In the genomic region with DNA sequence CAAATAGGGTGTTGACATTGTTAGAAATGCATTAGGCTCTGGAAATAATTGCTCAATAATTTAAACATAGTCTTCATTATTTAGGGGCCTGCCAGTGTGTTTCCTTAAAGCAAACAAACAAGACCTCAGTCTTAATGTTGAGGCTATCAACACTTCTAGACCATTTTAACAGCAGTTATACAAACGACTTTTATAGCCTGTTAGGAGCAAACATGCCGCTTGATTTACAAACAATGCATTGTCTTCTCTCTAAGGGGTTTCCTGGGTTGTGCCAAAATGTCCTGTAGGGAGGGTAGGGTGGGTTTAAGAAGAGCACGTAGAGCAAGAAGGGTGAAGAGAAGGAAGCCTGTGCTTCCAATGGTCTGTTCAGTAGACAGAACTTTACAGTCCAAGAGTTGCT, we compare ENCODE assay signal across 22 cellular contexts.
"Had no signal": no experiment of that assay in that cellular context is flagged by ENCODE, and none has a peak within 500 bp of the region (broad histone marks: within the 10 kb centered on the region; RNA-seq: fewer than 3 reads in every experiment).

No MANE protein-coding gene starts in this region.

- H3K9ac ChIP-seq: neural progenitor cell had no signal

- H3K27me3 ChIP-seq: neural progenitor cell, pancreas, right atrium auricular region, right lobe of liver, sigmoid colon, stomach, tibial artery, transverse colon, upper lobe of right lung, uterus had no signal

- H3K4me1 ChIP-seq: pancreas, prostate gland, right atrium auricular region, right lobe of liver, sigmoid colon, stomach, tibial artery, upper lobe of right lung, uterus had no signal

- H3K4me3 ChIP-seq: neural progenitor cell, pancreas, prostate gland, right atrium auricular region, right lobe of liver, sigmoid colon, stomach, tibial artery, transverse colon, upper lobe of right lung, uterus had no signal

- DNase-seq: naive thymus-derived CD4-positive, alpha-beta T cell; natural killer cell; occipital lobe; pancreas; retina; right lobe of liver; sigmoid colon; small intestine; stimulated activated CD4-positive, alpha-beta T cell treated with anti-CD3 and anti-CD28 coated beads, Interleukin-15, amount 100 ng/mL, for 24 hours; stimulated activated CD4-positive, alpha-beta T cell treated with anti-CD3 and anti-CD28 coated beads, Interleukin-2, amount 100 ng/mL, for 24 hours; stimulated activated CD4-positive, alpha-beta T cell treated with anti-CD3 and anti-CD28 coated beads, Interleukin-2, amount 100 ng/mL, for 48 hours; stimulated activated CD4-positive, alpha-beta T cell treated with anti-CD3 and anti-CD28 coated beads, Interleukin-4, amount 100 ng/mL, for 24 hours; stimulated activated naive B cell treated with anti-CD40 and anti-IgM and Interleukin-4, amounts not matched to agents 10 μg/mL and 1 μg/mL and 100 μg/mL, for 72 hours; stimulated activated naive CD4-positive, alpha-beta T cell treated with Interleukin-2 at 50 U/mL for 16 hours; stomach; tibial artery; transverse colon; upper lobe of right lung; uterus had no signal

- H3K27ac ChIP-seq: neural progenitor cell, pancreas, prostate gland, right atrium auricular region, right lobe of liver, sigmoid colon, stomach, tibial artery, transverse colon, upper lobe of right lung, uterus had no signal

- H3K9me3 ChIP-seq: pancreas, prostate gland, right atrium auricular region, right lobe of liver, sigmoid colon, stomach, tibial artery, transverse colon, upper lobe of right lung, uterus had no signal

- H3K36me3 ChIP-seq: neural progenitor cell, pancreas, prostate gland, right atrium auricular region, right lobe of liver, sigmoid colon, stomach, tibial artery, transverse colon, upper lobe of right lung, uterus had no signal

- H3K4me2 ChIP-seq: neural progenitor cell had no signal
